ENCODE assay signal across 26 cellular contexts in the genomic region with DNA sequence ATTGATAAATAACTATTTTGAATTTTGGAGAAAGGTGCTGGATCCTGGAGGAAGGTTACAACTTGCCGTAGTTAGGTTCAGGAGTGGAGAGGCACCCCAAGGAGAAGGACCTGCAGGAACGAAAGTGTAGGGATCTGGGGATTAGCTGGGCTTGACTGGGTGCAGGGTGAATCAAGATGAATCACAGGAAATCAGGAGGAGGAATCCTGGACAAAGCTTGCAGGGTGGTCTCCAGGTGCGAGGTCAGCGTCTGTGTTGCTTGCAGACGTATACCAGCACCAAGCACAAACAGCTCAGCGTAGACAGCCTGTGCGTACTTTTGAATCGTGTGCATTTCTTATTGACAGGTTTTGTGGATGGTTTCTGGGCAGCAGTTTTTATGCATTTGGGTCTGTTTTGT.
DNase-seq lines count a peak whose midpoint lies in the region; ATAC-seq lines count a peak whose summit lies in the region.
"Had no signal": no experiment of that assay in that cellular context is flagged by ENCODE, and none has a peak within 500 bp of the region (broad histone marks: within the 10 kb centered on the region; RNA-seq: fewer than 3 reads in every experiment).

No MANE protein-coding gene starts in this region.

- H3K4me3 ChIP-seq in HAP-1 = no peak overlapping the region
- H3K4me3 ChIP-seq: GM12878, heart right ventricle, ovary, spleen, testis had no signal

- peaks cover 16% of the 10 kb centered on the region for H3K4me1 ChIP-seq in HAP-1
- H3K4me1 ChIP-seq: spleen had no signal

- no peaks in the 10 kb centered on the region for H3K9me3 ChIP-seq in HAP-1
- H3K9me3 ChIP-seq: heart right ventricle, ovary, spleen, testis had no signal

- no peaks in the 10 kb centered on the region for H3K27me3 ChIP-seq in HAP-1 (ENCODE audit: low read depth)
- H3K27me3 ChIP-seq: heart right ventricle, ovary, spleen, testis had no signal

- no peaks in the 10 kb centered on the region for H3K36me3 ChIP-seq in HAP-1 (replicated peaks)
- H3K36me3 ChIP-seq: ovary had no signal

- in situ Hi-C loops in ACHN (cut with HindIII; ENCODE audit: low pct_ligation_motif_present, low pct_unique_long_range_greater_than_20kb, low sequenced_read_pairs) = no loop called here
- in situ Hi-C loops in HAP-1 (cut with MboI; ENCODE audit: low sequenced_read_pairs) = no loop called here

- ATAC-seq in GM21619 (IDR thresholded peaks at IDR 0.05; ENCODE audit: unreplicated experiment) = no peak
- ATAC-seq: GM12878; heart right ventricle; left lobe of liver; naive thymus-derived CD4-positive, alpha-beta T cell; right cardiac atrium had no signal

- DNase-seq in ACHN = peak; percentile 14
- DNase-seq in HT1080 (ENCODE audit: low read depth) = peak; percentile 53
- peak; percentile 55 for DNase-seq in amniotic epithelial cell (ENCODE audit: low read depth)
- DNase-seq in kidney tubule cell (ENCODE audit: low spot score) = peak; percentile 55
- DNase-seq in HAP-1 (ENCODE audit: low spot score in 2 of 2) = no peak
- DNase-seq in activated CD8-positive, alpha-beta memory T cell treated with anti-CD3 and anti-CD28 coated beads, Interleukin-2, amount 50 U/mL, for 48 hours = no peak
- DNase-seq in mesenteric fat pad (ENCODE audit: low spot score) = no peak
- DNase-seq: activated CD4-positive, alpha-beta memory T cell treated with anti-CD3 and anti-CD28 coated beads for 36 hours; activated gamma-delta T cell; C1 segment of cervical spinal cord; DMS79 treated with DMSO at 0.1 percent for 48 hours; heart right ventricle; naive thymus-derived CD4-positive, alpha-beta T cell; NCI-H1105; NCI-H2029; NCI-H2227 treated with DMSO at 0.1 percent for 48 hours; NCI-H774; ovary; right cardiac atrium; spleen; stimulated activated CD4-positive, alpha-beta T cell treated with anti-CD3 and anti-CD28 coated beads, Interleukin-4, amount 100 ng/mL, for 1 hour; stimulated activated naive CD4-positive, alpha-beta T cell; testis had no signal

Comparison
In these comparisons a context has a peak if more than half of its experiments do, and no peak if none do; other contexts are left out.
1. DNase-seq: peak in ACHN (single experiment), HT1080 (single experiment), amniotic epithelial cell (single experiment) and kidney tubule cell (single experiment); none in HAP-1 (0 of 2), activated CD8-positive, alpha-beta memory T cell treated with anti-CD3 and anti-CD28 coated beads, Interleukin-2, amount 50 U/mL, for 48 hours (single experiment) and mesenteric fat pad (single experiment).